Comparison of ENCODE assay signal across 16 cellular contexts in the genomic region with DNA sequence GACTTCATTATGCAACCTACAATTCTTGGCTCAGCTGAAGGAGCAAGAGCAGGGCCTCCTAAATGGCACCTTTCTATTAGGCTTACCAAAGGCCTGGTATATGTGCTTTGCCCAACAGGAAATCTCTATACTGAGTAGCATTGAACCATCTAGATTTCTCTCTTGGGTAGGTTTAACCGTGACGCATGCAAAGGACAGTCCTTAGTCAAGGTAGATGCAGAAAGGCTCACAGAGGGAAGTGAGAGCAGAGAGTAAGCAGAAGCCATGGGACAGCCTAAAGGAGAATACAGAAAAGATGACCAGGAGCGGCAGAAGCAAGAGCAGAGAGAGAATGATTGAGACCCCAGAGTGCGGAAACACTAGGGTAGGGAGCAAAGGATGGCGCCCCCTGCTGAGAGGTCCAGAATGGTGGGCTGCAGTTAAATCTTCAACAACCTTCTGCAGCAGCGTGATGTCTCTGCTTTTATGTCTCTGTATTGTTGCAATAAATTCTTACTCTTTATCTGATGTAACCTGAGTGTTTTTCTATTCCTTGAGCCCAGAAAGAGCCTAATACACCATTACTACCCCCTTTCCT. TPM values are rescaled to one million over a fixed set of nuclear protein-coding genes. Genes with fewer than 3 reads are reported as not detected.
DNase-seq lines count a peak whose midpoint lies in the region; FAIRE-seq and TF ChIP-seq lines count a peak whose summit lies in the region.
"Had no signal": no experiment of that assay in that cellular context is flagged by ENCODE, and none has a peak within 500 bp of the region (broad histone marks: within the 10 kb centered on the region; RNA-seq: fewer than 3 reads in every experiment).

No MANE protein-coding gene starts in this region.

- CTCF ChIA-PET in OCI-LY7 (lab: Charles Lee; ENCODE audit: unreplicated experiment), result no interaction called here

- H3K36me3 ChIP-seq in OCI-LY7 (ENCODE audit: insufficient read depth, low read length), result no peaks in the 10 kb centered on the region
- no peaks in the 10 kb centered on the region for H3K36me3 ChIP-seq in small intestine (ENCODE audit: control insufficient read depth in 2 of 2, insufficient read depth in 2 of 2, low read length in 2 of 2)
- H3K36me3 ChIP-seq: spleen had no signal

- no TSS peak for BruUV-seq in OCI-LY7 (replicated peaks; lab: Mats Ljungman, UMichigan)

- DNase-seq in AG09309 (ENCODE audit: low read depth) (no peak), GM10266 (ENCODE audit: extremely low spot score) (no peak), OCI-LY7 (ENCODE audit: low spot score) (peak; percentile 4), fibroblast of pulmonary artery (ENCODE audit: low read depth) (no peak), GM19239 (ENCODE audit: insufficient read length, low spot score) (no peak), kidney glomerular epithelial cell (lab: John Stamatoyannopoulos, UW) (no peak), NCI-H2107 (lab: John Stamatoyannopoulos, UW) (no peak), small intestine (no peak)
- DNase-seq: amniotic stem cell; CD8-positive, alpha-beta memory T cell; islet precursor cell; NCI-H1417; spleen; T-helper 2 cell had no signal

- no peak overlapping the region for H2AFZ ChIP-seq in OCI-LY7 (ENCODE audit: low read length)

- no peak overlapping the region for H3K4me2 ChIP-seq in OCI-LY7 (ENCODE audit: low read length)

- FAIRE-seq in GM19239 (lab: Jason Lieb, UNC) (no peak), small intestine (lab: Jason Lieb, UNC) (no peak)
- FAIRE-seq: GM12891 had no signal

- H3K4me3 ChIP-seq in AG09309 (ENCODE audit: control insufficient read depth, low read depth, low read length), result no peak overlapping the region
- H3K4me3 ChIP-seq in OCI-LY7 (ENCODE audit: low read depth, low read length, poor library complexity, severe bottlenecking), result no peak overlapping the region
- no peak overlapping the region for H3K4me3 ChIP-seq in fibroblast of pulmonary artery (replicated peaks; ENCODE audit: low read depth, low read length)
- H3K4me3 ChIP-seq in small intestine (ENCODE audit: low read depth in 1 of 2, low read length in 2 of 2), result no peak overlapping the region
- H3K4me3 ChIP-seq: spleen had no signal

- intact Hi-C loops in OCI-LY7 (cut with micrococcal nuclease; ENCODE audit: unreplicated experiment), result no loop called here

- 78 to 85% (median 80%) methylated on average over 6 of the region's 6 CpGs for WGBS in small intestine, 3 donors

- H3K27ac ChIP-seq in OCI-LY7 (ENCODE audit: low read depth, low read length, poor library complexity, severe bottlenecking) (no peak overlapping the region), small intestine (ENCODE audit: low read depth in 1 of 2, low read length in 1 of 2) (no peak overlapping the region)
- H3K27ac ChIP-seq: HL-60, spleen had no signal

- no peaks in the 10 kb centered on the region for H3K9me3 ChIP-seq in OCI-LY7 (ENCODE audit: low read length)
- H3K9me3 ChIP-seq in small intestine (ENCODE audit: control insufficient read depth, low read depth), result no peaks in the 10 kb centered on the region
- H3K9me3 ChIP-seq: spleen had no signal

- H3K79me2 ChIP-seq in OCI-LY7 (ENCODE audit: insufficient read depth, low read depth, low read length), result no peaks in the 10 kb centered on the region

- H3K27me3 ChIP-seq in small intestine (ENCODE audit: control insufficient read depth in 2 of 2, insufficient read depth in 2 of 2, low read length in 2 of 2), result no peaks in the 10 kb centered on the region

- POLR2A ChIA-PET in OCI-LY7 (lab: Charles Lee), result interaction anchor here (0.7 kb wide), 1 partner anchor 1813 kb away, joined by 3 read pairs; no protein-coding TSS in a partner anchor

- peaks cover 2% of the 10 kb centered on the region for H3K4me1 ChIP-seq in OCI-LY7 (ENCODE audit: insufficient read depth, low read length, poor library complexity, severe bottlenecking)
- peaks cover 0 to 3% of the 10 kb centered on the region in 2 donors for H3K4me1 ChIP-seq in small intestine (ENCODE audit: control insufficient read depth in 2 of 2, insufficient read depth in 1 of 2, low read depth in 1 of 2, low read length in 1 of 2)

- H4K20me1 ChIP-seq in OCI-LY7 (ENCODE audit: insufficient read depth, low read length), result no peaks in the 10 kb centered on the region

- no peaks in the 10 kb centered on the region for H3K9me2 ChIP-seq in OCI-LY7 (ENCODE audit: insufficient read depth, low read length)

- peak; percentile 6 for TF ChIP-seq CTCF in AG09309 (IDR thresholded peaks at IDR 0.05; ENCODE audit: control insufficient read depth, insufficient read depth, low read depth, low read length, missing control alignments)
- TF ChIP-seq CTCF in GM10266 (IDR thresholded peaks at IDR 0.05; ENCODE audit: control insufficient read depth, insufficient read depth, low read depth, missing control alignments), result peak; percentile 18
- peak; percentile 62 for TF ChIP-seq CTCF in OCI-LY7 (conservative IDR thresholded peaks at IDR 0.05; ENCODE audit: low read length)
- TF ChIP-seq CTCF in fibroblast of pulmonary artery (IDR thresholded peaks at IDR 0.05; ENCODE audit: low read length, missing control alignments), result peak; percentile 18

RNA-seq across cellular contexts. Expression of gene OSBPL1A, which starts 4.7 kb away (rescaled TPM):
- 0.06 and 1.4 TPM in 2 replicates for total RNA-seq in OCI-LY7 (2014; rRNA removed; shearing (Covaris generic))
- total RNA-seq in OCI-LY7 (2022), result 0.59 and 0.65 TPM in 2 replicates
- polyA plus RNA-seq in small intestine, result 10 to 100 TPM; 23.5 to 36.7 (median 34.4) TPM

RNA-seq across cellular contexts. Expression of gene IMPACT, which starts 24.2 kb away (rescaled TPM):
- total RNA-seq in OCI-LY7 (2014; rRNA removed; shearing (Covaris generic)), result not detected in 2 replicates
- total RNA-seq in OCI-LY7 (2022), result not detected in 2 replicates
- polyA plus RNA-seq in small intestine, result 10 to 100 TPM; 11.9 to 14.8 (median 13.9) TPM

RNA-seq across cellular contexts. Expression of gene HRH4, which starts 58.1 kb away (rescaled TPM):
- total RNA-seq in OCI-LY7 (2014; rRNA removed; shearing (Covaris generic)), result not detected in 2 replicates
- not detected in 2 replicates for total RNA-seq in OCI-LY7 (2022)
- not detected for polyA plus RNA-seq in small intestine
- total RNA-seq: CD8-positive, alpha-beta memory T cell had no signal
- polyA plus RNA-seq: CD8-positive, alpha-beta memory T cell had no signal

Comparison
In these comparisons a context has a peak if more than half of its experiments do, and no peak if none do; other contexts are left out.
1. CTCF ChIP-seq: peak in every context shown above with its lines; median percentile 62 in OCI-LY7; 18 in GM10266; 18 in fibroblast of pulmonary artery; 6 in AG09309.